16 cellular contexts compared by ENCODE assay signal in genomic region chr10:38118072-38118807, GRCh38. TPM values are rescaled to one million over a fixed set of nuclear protein-coding genes. Genes with fewer than 3 reads are reported as not detected.
DNase-seq lines count a peak whose midpoint lies in the region; ATAC-seq, FAIRE-seq and TF ChIP-seq lines count a peak whose summit lies in the region.
"Had no signal": no experiment of that assay in that cellular context is flagged by ENCODE, and none has a peak within 500 bp of the region (broad histone marks: within the 10 kb centered on the region; RNA-seq: fewer than 3 reads in every experiment).

No MANE protein-coding gene starts in this region.

- H3K9me3 ChIP-seq in BLaER1 (peaks cover 100% of the 10 kb centered on the region), HEK293 (ENCODE audit: control insufficient read depth, insufficient read depth, low read depth, low read length) (no peaks in the 10 kb centered on the region), K562 (replicated peaks; ENCODE audit: control insufficient read depth, insufficient read depth, low read depth, low read length) (peaks cover 50% of the 10 kb centered on the region), iPS-18a (ENCODE audit: control insufficient read depth, low read depth, low read length) (peaks cover 94% of the 10 kb centered on the region)

- H3K27me3 ChIP-seq in BLaER1 (no peaks in the 10 kb centered on the region), K562 (ENCODE audit: control insufficient read depth in 2 of 2, insufficient read depth in 2 of 2, low read length in 2 of 2) (no peaks in the 10 kb centered on the region), iPS-18a (ENCODE audit: control insufficient read depth, insufficient read depth, low read length) (no peaks in the 10 kb centered on the region)
- H3K27me3 ChIP-seq: gastroesophageal sphincter, sigmoid colon had no signal

- intact Hi-C loops in K562 (cut with micrococcal nuclease), result no loop called here

- TF ChIP-seq EP300 in K562 (IDR thresholded peaks at IDR 0.05; ENCODE audit: low read length), result no peak

- no peak for FAIRE-seq in K562 (lab: Jason Lieb, UNC)

- TF ChIP-seq RAD21 in K562 (CRISPR knock-in tag; conservative IDR thresholded peaks at IDR 0.05 in 1 of 2, IDR thresholded peaks at IDR 0.05 in 1 of 2), result no peak

- TF ChIP-seq CTCF in HEK293 (tag by site-specific recombination; IDR thresholded peaks at IDR 0.05) (no peak), K562 (IDR thresholded peaks at IDR 0.05 in 2 of 3, conservative IDR thresholded peaks at IDR 0.05 in 1 of 3; ENCODE audit: insufficient read depth in 2 of 3, low read depth in 1 of 3, low read length in 3 of 3) (no peak)

- no peak overlapping the region for H3K9ac ChIP-seq in BLaER1
- no peak overlapping the region for H3K9ac ChIP-seq in K562 (ENCODE audit: insufficient read depth in 1 of 2, low read depth in 2 of 2, low read length in 2 of 2)
- H3K9ac ChIP-seq in iPS-18a (ENCODE audit: low read length), result no peak overlapping the region

- BruUV-seq in K562 (replicated peaks; lab: Mats Ljungman, UMichigan), result no TSS peak

- H4K20me1 ChIP-seq in BLaER1 (no peaks in the 10 kb centered on the region), K562 (replicated peaks; ENCODE audit: control insufficient read depth, insufficient read depth, low read length) (no peaks in the 10 kb centered on the region)

- in situ Hi-C loops in K562 (cut with MboI), result no loop called here

- DNase-seq in K562 (ENCODE audit: extremely low read depth in 1 of 4, low spot score in 3 of 4) (peak in 1 of 4 experiments; percentile 6), SKM-1 (lab: John Stamatoyannopoulos, UW; ENCODE audit: unreplicated experiment) (no peak), NCI-H1930 (lab: John Stamatoyannopoulos, UW) (no peak), UCSD-AML1 (lab: John Stamatoyannopoulos, UW; ENCODE audit: unreplicated experiment) (no peak)
- DNase-seq in activated CD4-positive, alpha-beta T cell treated with anti-CD3 and anti-CD28 coated beads, Interleukin-2, amount 50 U/mL, for 4 hours, result no peak
- DNase-seq: activated CD4-positive, alpha-beta T cell treated with anti-CD3 and anti-CD28 coated beads, Interleukin-2, amount 10 ng/mL, durations not matched to agents 7 days and 5 days; activated effector memory CD4-positive, alpha-beta T cell treated with Interleukin-2 at 50 U/mL for 16 hours; CD4-positive, alpha-beta T cell; naive thymus-derived CD8-positive, alpha-beta T cell; NCI-H2171; PC-9; sigmoid colon had no signal

- TF ChIP-seq POLR2A in K562 (conservative IDR thresholded peaks at IDR 0.05), result 0 out of 2 replicates have a peak, but pooled peaks have one; percentile 29

- H3K27ac ChIP-seq in BLaER1, result no peak overlapping the region
- H3K27ac ChIP-seq in HEK293 (ENCODE audit: extremely low read depth, low read depth, low read length), result no peak overlapping the region
- no peak overlapping the region for H3K27ac ChIP-seq in K562 (ENCODE audit: extremely low read depth, low read depth, low read length)
- no peak overlapping the region for H3K27ac ChIP-seq in iPS-18a (ENCODE audit: low read length)
- H3K27ac ChIP-seq: gastroesophageal sphincter, PC-9, sigmoid colon had no signal

- no peaks in the 10 kb centered on the region for H3K9me1 ChIP-seq in K562 (ENCODE audit: control insufficient read depth, insufficient read depth, low read length)

- peak overlapping the region; percentile 38 for H3K4me3 ChIP-seq in BLaER1
- H3K4me3 ChIP-seq in HEK293 (ENCODE audit: low read depth, low read length), result no peak overlapping the region
- no peak overlapping the region for H3K4me3 ChIP-seq in K562
- H3K4me3 ChIP-seq in iPS-18a (ENCODE audit: low read length), result peak overlapping the region; percentile 9
- H3K4me3 ChIP-seq: gastroesophageal sphincter, PC-9, sigmoid colon had no signal

- WGBS in K562 (ENCODE audit: insufficient coverage, low coverage, missing lambda C conversion rate), result 90% methylated on average over 2 of the region's 3 CpGs

- H2AFZ ChIP-seq in K562 (ENCODE audit: low read depth, low read length), result no peak overlapping the region
- H2AFZ ChIP-seq: PC-9 had no signal

- H3K4me2 ChIP-seq in BLaER1, result no peak overlapping the region
- no peak overlapping the region for H3K4me2 ChIP-seq in K562 (ENCODE audit: insufficient read depth, low read length)
- H3K4me2 ChIP-seq: PC-9 had no signal

- no peak; the same call in 2 of the 3 replicates for ATAC-seq in K562
- ATAC-seq: gastroesophageal sphincter; naive thymus-derived CD8-positive, alpha-beta T cell had no signal

- H3K4me1 ChIP-seq in BLaER1 (no peaks in the 10 kb centered on the region), HEK293 (ENCODE audit: control insufficient read depth, insufficient read depth, low read length) (no peaks in the 10 kb centered on the region), K562 (replicated peaks in 1 of 2; ENCODE audit: control insufficient read depth in 2 of 2, insufficient read depth in 2 of 2, low read length in 2 of 2) (no peaks in the 10 kb centered on the region), iPS-18a (ENCODE audit: control insufficient read depth, low read depth, low read length) (no peaks in the 10 kb centered on the region)
- H3K4me1 ChIP-seq: gastroesophageal sphincter, sigmoid colon had no signal

- H3K79me2 ChIP-seq in K562 (ENCODE audit: control insufficient read depth, insufficient read depth, low read length), result no peaks in the 10 kb centered on the region

- CTCF ChIA-PET in HEK293 (lab: Yijun Ruan, JAX), result no interaction called here
- CTCF ChIA-PET in K562 (lab: Yijun Ruan, JAX; ENCODE audit: low intra/inter-chr PET ratio), result no interaction called here

- peaks cover 96% of the 10 kb centered on the region for H3K36me3 ChIP-seq in BLaER1
- H3K36me3 ChIP-seq in HEK293 (ENCODE audit: control insufficient read depth in 2 of 2, insufficient read depth in 1 of 2, low read length in 2 of 2), result peaks cover 14 to 49% of the 10 kb centered on the region in 2 experiments
- H3K36me3 ChIP-seq in K562 (ENCODE audit: control insufficient read depth, insufficient read depth, low read length), result peaks cover 47% of the 10 kb centered on the region
- H3K36me3 ChIP-seq in iPS-18a (ENCODE audit: control insufficient read depth, low read depth, low read length), result peaks cover 37% of the 10 kb centered on the region

- POLR2A ChIA-PET in HEK293 (lab: Yijun Ruan, JAX) (no interaction called here), K562 (lab: Yijun Ruan, JAX) (no interaction called here)

TF ChIP-seq in HEK293, 187 proteins besides CTCF, POLR2A, EP300 and RAD21 (continues in another document):
- TF ChIP-seq MYNN (tag by site-specific recombination; IDR thresholded peaks at IDR 0.05; ENCODE audit: borderline replicate concordance) (no peak), ZEB2 (tag by site-specific recombination; IDR thresholded peaks at IDR 0.05) (no peak), SETDB1 (IDR thresholded peaks at IDR 0.05; ENCODE audit: insufficient read length, low read length) (peak; percentile 99), ZNF549 (tag by site-specific recombination; IDR thresholded peaks at IDR 0.05) (0 out of 2 replicates have a peak, but pooled peaks have one; percentile 43), ZNF324 (tag by site-specific recombination; IDR thresholded peaks at IDR 0.05) (no peak), ZNF19 (tag by site-specific recombination; IDR thresholded peaks at IDR 0.05; ENCODE audit: low read depth) (no peak), ZNF140 (tag by site-specific recombination; IDR thresholded peaks at IDR 0.05) (no peak)

TF ChIP-seq in K562, 482 proteins besides CTCF, POLR2A, EP300 and RAD21 (continues in another document):
- TF ChIP-seq ZNF41 (CRISPR knock-in tag; conservative IDR thresholded peaks at IDR 0.05) (no peak), TRIM28 (IDR thresholded peaks at IDR 0.05) (peak; percentile 91), ZNF274 (IDR thresholded peaks at IDR 0.05; ENCODE audit: borderline replicate concordance, low read depth, low read length) (peak; percentile 83), RBM25 (IDR thresholded peaks at IDR 0.05; ENCODE audit: low read depth, low read length, severe bottlenecking) (peak; percentile 76), XRCC4 (IDR thresholded peaks at IDR 0.05; ENCODE audit: extremely low read depth, insufficient read depth, insufficient read length) (no peak), LEF1 (IDR thresholded peaks at IDR 0.05) (peak; percentile 25; the same call in 1 of the 2 replicates), ZEB2 (IDR thresholded peaks at IDR 0.05) (peak; percentile 61; the same call in 1 of the 2 replicates), IRF9 (tag; IDR thresholded peaks at IDR 0.05) (no peak)

RNA-seq across cellular contexts. Expression of gene ZNF37A, which starts 24.1 kb away (rescaled TPM):
- 40.9 and 79.0 TPM in 2 replicates for total RNA-seq in K562 (2011; cell fraction: chromatin; rRNA removed; ENCODE audit: low replicate concordance)
- 21.8 and 32.2 TPM in 2 replicates for total RNA-seq in K562 (2011; cell fraction: nucleolus; rRNA removed)
- 39.2 and 41.9 TPM in 2 replicates for total RNA-seq in K562 (2011; cell fraction: nucleoplasm; rRNA removed)
- total RNA-seq in K562 (2014; rRNA removed) (8.7 and 9.4 TPM in 2 replicates), K562 (2014; rRNA removed; fragmentation: Illumina TruSeq; extraction: Trizol) (16.4 and 17.5 TPM in 2 replicates), K562 (2015; rRNA removed; fragmentation: Illumina TruSeq; extraction: Trizol) (13.3 and 14.2 TPM in 2 replicates), K562 (2021) (13.9 and 16.4 TPM in 2 replicates)
- polyA plus RNA-seq in K562 (2011; rRNA removed) (20.3 and 21.6 TPM in 2 replicates), K562 (2014; fragmentation: Illumina TruSeq; extraction: Trizol) (14.4 and 17.4 TPM in 2 replicates), K562 (2014; fragmentation: Nextera tagmentation; extraction: Ambion mirVana) (1 to 10 TPM; 4.1 to 5.0 TPM), K562 (2014; rRNA removed) (14.0 and 19.7 TPM in 2 replicates)
- polyA plus RNA-seq in K562 (2011; cell fraction: cytosol; rRNA removed), result 10.8 and 12.4 TPM in 2 replicates
- polyA plus RNA-seq in K562 (2011; cell fraction: nucleus; rRNA removed), result 40.8 and 56.8 TPM in 2 replicates
- polyA plus RNA-seq in K562 (2012), result 6.7 and 9.2 TPM in 2 replicates
- polyA minus RNA-seq in K562 (2011; rRNA and poly(A)+ RNA removed), result 35.4 and 36.2 TPM in 2 replicates
- 7.0 and 7.9 TPM in 2 replicates for polyA minus RNA-seq in K562 (2011; cell fraction: cytosol; rRNA and poly(A)+ RNA removed)
- 19.4 and 33.3 TPM in 2 replicates for polyA minus RNA-seq in K562 (2011; cell fraction: nucleus; rRNA and poly(A)+ RNA removed)

Comparison
In these comparisons a context has a peak if more than half of its experiments do, and no peak if none do; other contexts are left out.
1. H3K4me3 ChIP-seq: peak in BLaER1 (single experiment) and iPS-18a (single experiment); none in HEK293 (single experiment) and K562 (single experiment).